Comparison of ENCODE assay signal across 8 cellular contexts in genomic region chr3:43181202-43181910, GRCh38.
A peak's percentile ranks its signal among the peaks of the same experiment; 100 is the strongest.
DNase-seq lines count a peak whose midpoint lies in the region; ATAC-seq and TF ChIP-seq lines count a peak whose summit lies in the region.

No MANE protein-coding gene starts in this region.

- WGBS in heart right ventricle, 2 donors = 81% methylated on average over 17 of the region's 17 CpGs
- WGBS in body of pancreas, 2 donors = 63 to 66% methylated on average over 16 to 17 of the region's 17 CpGs

- H3K4me1 ChIP-seq in heart right ventricle (peaks cover 3 to 57% (median 39%) of the 10 kb centered on the region in 9 donors), OCI-LY7 (ENCODE audit: insufficient read depth, low read length, poor library complexity, severe bottlenecking) (peaks cover 19% of the 10 kb centered on the region), body of pancreas (peaks cover 32% of the 10 kb centered on the region)

- no peak for TF ChIP-seq CTCF in heart right ventricle (IDR thresholded peaks at IDR 0.05)
- TF ChIP-seq CTCF in OCI-LY7 (conservative IDR thresholded peaks at IDR 0.05; ENCODE audit: low read length) = no peak
- no peak for TF ChIP-seq CTCF in body of pancreas (IDR thresholded peaks at IDR 0.05)

- POLR2A ChIA-PET in OCI-LY7 (lab: Charles Lee) = interaction anchor here (1.1 kb wide), 1 partner anchor 18 kb away, joined by 3 read pairs; no protein-coding TSS in a partner anchor

- intact Hi-C loops in cardiac septum (cut with DNase I) = no loop called here
- intact Hi-C loops in heart right ventricle (cut with DNase I) = loop anchor here in 2 of 10 donors (5.0 to 10.0 kb wide), 2 partner anchors 193 to 1746 kb away; no protein-coding TSS in a partner anchor
- intact Hi-C loops in OCI-LY7 (cut with micrococcal nuclease; ENCODE audit: unreplicated experiment) = no loop called here
- intact Hi-C loops in body of pancreas (cut with DNase I) = no loop called here

- H3K27me3 ChIP-seq in heart right ventricle (no peaks in the 10 kb centered on the region), body of pancreas (no peaks in the 10 kb centered on the region)

- in situ Hi-C loops in G401 (cut with HindIII; ENCODE audit: low sequenced_read_pairs) = no loop called here

- H3K4me3 ChIP-seq in heart right ventricle = no peak overlapping the region
- no peak overlapping the region for H3K4me3 ChIP-seq in OCI-LY7 (ENCODE audit: low read depth, low read length, poor library complexity, severe bottlenecking)
- no peak overlapping the region for H3K4me3 ChIP-seq in body of pancreas

- H3K9me3 ChIP-seq in heart right ventricle = no peaks in the 10 kb centered on the region
- no peaks in the 10 kb centered on the region for H3K9me3 ChIP-seq in OCI-LY7 (ENCODE audit: low read length)
- H3K9me3 ChIP-seq in body of pancreas = no peaks in the 10 kb centered on the region

- no TSS peak for BruUV-seq in OCI-LY7 (replicated peaks; lab: Mats Ljungman, UMichigan)

- no peaks in the 10 kb centered on the region for H3K9me2 ChIP-seq in OCI-LY7 (ENCODE audit: insufficient read depth, low read length)

- no peaks in the 10 kb centered on the region for H3K79me2 ChIP-seq in OCI-LY7 (ENCODE audit: insufficient read depth, low read depth, low read length)

- CTCF ChIA-PET in OCI-LY7 (lab: Charles Lee; ENCODE audit: unreplicated experiment) = interaction anchor here (0.6 kb wide), 1 partner anchor 1648 kb away, joined by 3 read pairs; no protein-coding TSS in a partner anchor

- ATAC-seq in heart right ventricle (no peak), body of pancreas (no peak)

- peak overlapping the region; percentile 82; the same call in 1 of the 2 replicates for H2AFZ ChIP-seq in OCI-LY7 (ENCODE audit: low read length)

- H3K4me2 ChIP-seq in OCI-LY7 (ENCODE audit: low read length) = no peak overlapping the region

- H3K36me3 ChIP-seq in heart right ventricle (no peaks in the 10 kb centered on the region), OCI-LY7 (ENCODE audit: insufficient read depth, low read length) (no peaks in the 10 kb centered on the region), body of pancreas (replicated peaks in 1 of 2; ENCODE audit: insufficient read depth in 1 of 2, low read depth in 2 of 2) (no peaks in the 10 kb centered on the region)

- TF ChIP-seq POLR2A in body of pancreas (IDR thresholded peaks at IDR 0.05) = no peak

- peak overlapping the region in 4 of 10 donors; percentile 62 to 79 (median 67) for H3K27ac ChIP-seq in heart right ventricle
- H3K27ac ChIP-seq in OCI-LY7 (ENCODE audit: low read depth, low read length, poor library complexity, severe bottlenecking) = no peak overlapping the region
- H3K27ac ChIP-seq in body of pancreas = peak overlapping the region in 3 of 4 donors; percentile 74 to 83 (median 81)

- no peaks in the 10 kb centered on the region for H4K20me1 ChIP-seq in OCI-LY7 (ENCODE audit: insufficient read depth, low read length)

- DNase-seq in cardiac septum (ENCODE audit: low spot score) (peak; percentile 75), heart right ventricle (no peak), OCI-LY7 (ENCODE audit: low spot score) (no peak), body of pancreas (peak in 1 of 4 donors; percentile 35), NCI-H524 treated with DMSO at 0.1 percent for 48 hours (lab: John Stamatoyannopoulos, UW) (no peak), NCI-H82 treated with DMSO at 0.1 percent for 48 hours (lab: John Stamatoyannopoulos, UW; ENCODE audit: unreplicated experiment) (no peak), G401 (ENCODE audit: low spot score) (no peak)
- DNase-seq in stimulated activated naive CD4-positive, alpha-beta T cell (lab: John Stamatoyannopoulos, UW) = peak in 4 of 6 experiments; percentile 6 to 33 (median 12)

Comparison
In these comparisons a context has a peak if more than half of its experiments do, and no peak if none do; other contexts are left out.
1. DNase-seq: peak in cardiac septum (single experiment) and stimulated activated naive CD4-positive, alpha-beta T cell (4 of 6); none in heart right ventricle (0 of 2), OCI-LY7 (single experiment), NCI-H524 treated with DMSO at 0.1 percent for 48 hours (single experiment), NCI-H82 treated with DMSO at 0.1 percent for 48 hours (single experiment) and G401 (single experiment).